In genomic region chr1:85328713-85329376, GRCh38 we compare ENCODE assay signal across 12 cellular contexts. TPM values are rescaled to one million over a fixed set of nuclear protein-coding genes. Genes with fewer than 3 reads are reported as not detected.
DNase-seq lines count a peak whose midpoint lies in the region; ATAC-seq and TF ChIP-seq lines count a peak whose summit lies in the region.
"Had no signal": no experiment of that assay in that cellular context is flagged by ENCODE, and none has a peak within 500 bp of the region (broad histone marks: within the 10 kb centered on the region; RNA-seq: fewer than 3 reads in every experiment).

No MANE protein-coding gene starts in this region.

- no peak overlapping the region for H3K4ac ChIP-seq in H9 (ENCODE audit: low read depth, low read length)

- no peak for ATAC-seq in GM21576 (IDR thresholded peaks at IDR 0.05; ENCODE audit: unreplicated experiment)
- ATAC-seq in GM18873 (IDR thresholded peaks at IDR 0.05; ENCODE audit: low FRiP score, unreplicated experiment) = no peak
- ATAC-seq: GM12878; naive thymus-derived CD4-positive, alpha-beta T cell had no signal

- TF ChIP-seq CTCF in H9 (conservative IDR thresholded peaks at IDR 0.05) (no peak), GM20000 (IDR thresholded peaks at IDR 0.05; ENCODE audit: extremely low read depth, missing control alignments) (no peak)

- H3K9ac ChIP-seq in H9 (ENCODE audit: extremely low read depth, insufficient read length, low read length) (no peak overlapping the region), adipocyte (ENCODE audit: low read length) (peak overlapping the region; percentile 77), skeletal muscle tissue (ENCODE audit: low read depth in 1 of 3, low read length in 3 of 3) (no peak overlapping the region)

- WGBS in H9 (ENCODE audit: extremely low coverage, insufficient read length, low lambda C conversion rate) = no CpG with 5 or more reads among the region's 3 CpGs

- H3K27ac ChIP-seq in H9 (ENCODE audit: insufficient read length, low read depth, low read length) (no peak overlapping the region), skeletal muscle tissue (ENCODE audit: low read depth, low read length) (peak overlapping the region; percentile 81)
- H3K27ac ChIP-seq: vagina had no signal

- no peak overlapping the region for H2BK20ac ChIP-seq in H9 (ENCODE audit: low read depth, low read length, poor library complexity, severe bottlenecking)

- H2BK15ac ChIP-seq in H9 (ENCODE audit: low read depth, low read length) = no peak overlapping the region

- H3K23ac ChIP-seq in H9 (ENCODE audit: insufficient read length, low read depth, low read length) = no peak overlapping the region

- H2AK5ac ChIP-seq in H9 (ENCODE audit: insufficient read length, low read length) = peak overlapping the region; percentile 68

- H3K4me3 ChIP-seq in adipocyte (ENCODE audit: low read length) (peak overlapping the region; percentile 58), skeletal muscle tissue (ENCODE audit: low read length in 3 of 3) (no peak overlapping the region)
- H3K4me3 ChIP-seq: GM12878, vagina had no signal

- no peaks in the 10 kb centered on the region for H3K27me3 ChIP-seq in H9 (ENCODE audit: insufficient read depth, low read length)
- H3K27me3 ChIP-seq in adipocyte (replicated peaks; ENCODE audit: control insufficient read depth, insufficient read depth, low read length) = no peaks in the 10 kb centered on the region
- no peaks in the 10 kb centered on the region for H3K27me3 ChIP-seq in skeletal muscle tissue (ENCODE audit: control insufficient read depth in 3 of 3, insufficient read depth in 3 of 3, low read length in 3 of 3)
- H3K27me3 ChIP-seq: vagina had no signal

- H4K91ac ChIP-seq in H9 (ENCODE audit: insufficient read length, low read depth, low read length) = no peak overlapping the region

- H3K4me1 ChIP-seq in H9 (ENCODE audit: insufficient read depth, low read length) (peaks cover 20% of the 10 kb centered on the region), adipocyte (ENCODE audit: control insufficient read depth, insufficient read depth, low read length) (peaks cover 43% of the 10 kb centered on the region), skeletal muscle tissue (ENCODE audit: control insufficient read depth in 3 of 3, insufficient read depth in 3 of 3, low read length in 3 of 3) (peaks cover 18 to 22% (median 21%) of the 10 kb centered on the region in 3 donors)

- H4K8ac ChIP-seq in H9 (replicated peaks; ENCODE audit: insufficient read length, low read depth, low read length) = no peak overlapping the region

- peaks cover 41 to 53% of the 10 kb centered on the region in 2 experiments for H3K4me1 Mint-ChIP-seq in H9

- no peak overlapping the region for H3K18ac ChIP-seq in H9 (ENCODE audit: insufficient read length, low read depth, low read length)

- H3K9me3 ChIP-seq in H9 (ENCODE audit: control insufficient read depth, low read depth, low read length) (no peaks in the 10 kb centered on the region), adipocyte (ENCODE audit: control insufficient read depth, low read length) (peaks cover 2% of the 10 kb centered on the region), skeletal muscle tissue (ENCODE audit: control insufficient read depth in 3 of 3, low read length in 3 of 3) (no peaks in the 10 kb centered on the region)
- H3K9me3 ChIP-seq: vagina had no signal

- H3K9me3 Mint-ChIP-seq in H9 = peaks cover 0 to 9% of the 10 kb centered on the region in 2 experiments; a peak in 2 of 5 replicates

- H3K36me3 ChIP-seq in adipocyte (ENCODE audit: control insufficient read depth, insufficient read depth, low read length, severe bottlenecking) (peaks cover 13% of the 10 kb centered on the region), skeletal muscle tissue (ENCODE audit: control insufficient read depth in 3 of 3, insufficient read depth in 3 of 3, low read length in 3 of 3) (no peaks in the 10 kb centered on the region)
- H3K36me3 ChIP-seq: vagina had no signal

- peak; percentile 67 for DNase-seq in H9
- peak; percentile 86 for DNase-seq in adipocyte (ENCODE audit: low read depth)
- DNase-seq in hepatic stellate cell (ENCODE audit: low spot score) = peak; percentile 76
- no peak for DNase-seq in NCI-H1694 treated with DMSO at 0.1 percent for 48 hours (lab: John Stamatoyannopoulos, UW)
- DNase-seq in GM20000 (ENCODE audit: low spot score) = no peak
- DNase-seq: activated naive CD4-positive, alpha-beta T cell treated with anti-CD3 and anti-CD28 coated beads for 36 hours; naive thymus-derived CD4-positive, alpha-beta T cell had no signal

- no peak overlapping the region for H4K5ac ChIP-seq in H9 (ENCODE audit: insufficient read length, low read depth, low read length)

- H3K36me3 Mint-ChIP-seq in H9 (ENCODE audit: insufficient read depth in 1 of 3, low read depth in 3 of 3) = peaks cover 0 to 3% (median 0%) of the 10 kb centered on the region in 3 experiments; a peak in 1 of 7 replicates

- H3K4me2 ChIP-seq in H9 (ENCODE audit: insufficient read depth, insufficient read length, low read length) = no peak overlapping the region

- no peak overlapping the region for H3K56ac ChIP-seq in H9 (ENCODE audit: insufficient read length, low read depth, low read length)

- H2BK12ac ChIP-seq in H9 (ENCODE audit: insufficient read length, low read depth, low read length) = no peak overlapping the region

- peaks cover 3% of the 10 kb centered on the region; the same call in 1 of the 2 replicates for H3K79me2 ChIP-seq in H9 (ENCODE audit: insufficient read depth, low read length)

- no peak overlapping the region for H3T11ph ChIP-seq in H9 (ENCODE audit: low read length)

- no peak overlapping the region for H2BK5ac ChIP-seq in H9 (ENCODE audit: insufficient read length, low read length)

- no peaks in the 10 kb centered on the region for H4K20me1 ChIP-seq in H9 (ENCODE audit: control insufficient read depth, insufficient read depth, insufficient read length)

- no peaks in the 10 kb centered on the region for H3K27me3 Mint-ChIP-seq in H9 (ENCODE audit: low read depth)

- peak overlapping the region in 2 of 3 experiments; percentile 25 to 28; a peak in 4 of 7 replicates for H3K27ac Mint-ChIP-seq in H9
- H3K27ac Mint-ChIP-seq: activated naive CD4-positive, alpha-beta T cell treated with anti-CD3 and anti-CD28 coated beads for 36 hours; naive thymus-derived CD4-positive, alpha-beta T cell had no signal

- H2BK120ac ChIP-seq in H9 (ENCODE audit: low read depth, low read length, poor library complexity, severe bottlenecking) = no peak overlapping the region

- no peaks in the 10 kb centered on the region for H3K23me2 ChIP-seq in H9 (ENCODE audit: insufficient read length, low read depth, low read length, poor library complexity, severe bottlenecking)

- H3K79me1 ChIP-seq in H9 (ENCODE audit: insufficient read depth, low read depth, low read length, poor library complexity, severe bottlenecking) = no peaks in the 10 kb centered on the region

- no peak overlapping the region for H2AFZ ChIP-seq in H9 (ENCODE audit: low read length)

- no peak overlapping the region for H3K14ac ChIP-seq in H9 (ENCODE audit: insufficient read depth, low read length)

- H3K4me3 Mint-ChIP-seq in H9 = no peak overlapping the region
- H3K4me3 Mint-ChIP-seq: activated naive CD4-positive, alpha-beta T cell treated with anti-CD3 and anti-CD28 coated beads for 36 hours; naive thymus-derived CD4-positive, alpha-beta T cell had no signal

RNA-seq across cellular contexts. Expression of gene BCL10, which starts 52.4 kb away (rescaled TPM):
- total RNA-seq in H9 (2021) (26.1 and 29.4 TPM in 2 replicates), skeletal muscle tissue (15.7 TPM)

Comparison
In these comparisons a context has a peak if more than half of its experiments do, and no peak if none do; other contexts are left out.
1. DNase-seq: peak in H9 (single experiment), adipocyte (single experiment) and hepatic stellate cell (single experiment); none in NCI-H1694 treated with DMSO at 0.1 percent for 48 hours (single experiment) and GM20000 (single experiment).